In the genomic region with DNA sequence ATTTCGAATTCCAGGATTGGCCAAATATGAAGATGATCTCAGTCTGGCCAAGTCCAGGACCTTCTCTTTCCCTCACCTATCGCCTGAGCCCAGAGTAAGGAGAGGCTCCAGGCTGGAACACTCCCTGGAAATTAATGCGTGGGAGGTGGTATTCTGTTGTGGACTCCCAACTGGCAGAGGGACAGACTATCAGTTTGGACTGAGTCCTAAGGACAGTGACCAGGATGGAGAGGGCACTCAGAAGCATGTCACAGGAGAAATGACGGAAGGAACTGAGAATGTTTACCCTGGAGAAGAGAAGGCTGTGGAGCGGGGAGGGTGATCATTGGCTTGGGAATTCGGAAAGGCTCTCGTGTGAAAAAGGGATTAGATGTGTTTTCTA, we compare ENCODE assay signal across 1 cellular context.
TF ChIP-seq lines count a peak whose summit lies in the region.

No MANE protein-coding gene starts in this region.

TF ChIP-seq in HCT116, 20 proteins besides CTCF, POLR2A, EP300 and RAD21 (continued from another document):
- TF ChIP-seq, protein P1, sequence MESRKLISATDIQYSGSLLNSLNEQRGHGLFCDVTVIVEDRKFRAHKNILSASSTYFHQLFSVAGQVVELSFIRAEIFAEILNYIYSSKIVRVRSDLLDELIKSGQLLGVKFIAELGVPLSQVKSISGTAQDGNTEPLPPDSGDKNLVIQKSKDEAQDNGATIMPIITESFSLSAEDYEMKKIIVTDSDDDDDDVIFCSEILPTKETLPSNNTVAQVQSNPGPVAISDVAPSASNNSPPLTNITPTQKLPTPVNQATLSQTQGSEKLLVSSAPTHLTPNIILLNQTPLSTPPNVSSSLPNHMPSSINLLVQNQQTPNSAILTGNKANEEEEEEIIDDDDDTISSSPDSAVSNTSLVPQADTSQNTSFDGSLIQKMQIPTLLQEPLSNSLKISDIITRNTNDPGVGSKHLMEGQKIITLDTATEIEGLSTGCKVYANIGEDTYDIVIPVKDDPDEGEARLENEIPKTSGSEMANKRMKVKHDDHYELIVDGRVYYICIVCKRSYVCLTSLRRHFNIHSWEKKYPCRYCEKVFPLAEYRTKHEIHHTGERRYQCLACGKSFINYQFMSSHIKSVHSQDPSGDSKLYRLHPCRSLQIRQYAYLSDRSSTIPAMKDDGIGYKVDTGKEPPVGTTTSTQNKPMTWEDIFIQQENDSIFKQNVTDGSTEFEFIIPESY (IDR thresholded peaks at IDR 0.05; ENCODE audit: extremely low read depth, insufficient replicate concordance, low read length): no peak
- no peak for TF ChIP-seq CBX3 (IDR thresholded peaks at IDR 0.05; ENCODE audit: low read depth)
TF ChIP-seq in HCT116: peak in this region for 1.
